ENCODE assay signal across 27 cellular contexts in the genomic region with DNA sequence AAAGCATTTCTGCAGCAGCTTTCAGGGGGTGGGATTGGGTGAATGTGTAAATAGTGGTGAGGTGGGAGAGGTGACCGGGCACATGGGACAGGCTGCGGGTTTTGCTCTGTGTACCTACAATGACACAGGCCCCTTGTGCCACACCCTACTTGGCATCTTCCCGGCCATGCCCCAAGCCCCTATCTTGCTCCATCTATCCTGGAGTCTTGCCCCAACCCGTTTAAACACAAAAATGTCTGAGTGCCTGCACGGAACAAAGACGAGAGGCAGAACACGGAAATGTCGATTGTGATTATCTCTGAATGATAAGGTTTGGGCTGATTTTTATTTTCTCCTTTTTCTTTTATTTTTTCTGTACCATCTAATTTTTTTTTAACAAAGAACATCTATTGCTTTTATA. TPM values are rescaled to one million over a fixed set of nuclear protein-coding genes. Genes with fewer than 3 reads are reported as not detected.
"Had no signal": no experiment of that assay in that cellular context is flagged by ENCODE, and none has a peak within 500 bp of the region (broad histone marks: within the 10 kb centered on the region; RNA-seq: fewer than 3 reads in every experiment).

No MANE protein-coding gene starts in this region.

- H3K4me2 ChIP-seq: hepatocyte had no signal

- H3K4me1 ChIP-seq: body of pancreas, pancreas, transverse colon had no signal

- H3K4me1 Mint-ChIP-seq: endodermal cell, memory B cell had no signal

- H3K4me3 Mint-ChIP-seq: activated T-cell treated with anti-CD3 and anti-CD28 coated beads, Interleukin-2, amount 50 U/mL, for 72 hours; endodermal cell; memory B cell; naive thymus-derived CD8-positive, alpha-beta T cell; neural crest cell; WTC11 had no signal

- H3K9me3 Mint-ChIP-seq: activated T-cell treated with anti-CD3 and anti-CD28 coated beads, Interleukin-2, amount 50 U/mL, for 72 hours; neural crest cell had no signal

- DNase-seq: activated CD4-positive, alpha-beta T cell treated with anti-CD3 and anti-CD28 coated beads, Interleukin-2, amount 50 U/mL, for 4 hours; activated naive CD4-positive, alpha-beta T cell; activated T-cell treated with anti-CD3 and anti-CD28 coated beads for 4 hours; activated T-cell treated with anti-CD3 and anti-CD28 coated beads, Interleukin-2, amount 50 U/mL, for 72 hours; body of pancreas; cortex of kidney; endodermal cell; esophagus squamous epithelium; islet precursor cell; left colon; midbrain; stimulated activated CD4-positive, alpha-beta T cell treated with anti-CD3 and anti-CD28 coated beads, Interleukin-12 subunit alpha, Interleukin-12 subunit beta, amount 100 ng/mL, for 4 hours; stimulated activated CD4-positive, alpha-beta T cell treated with anti-CD3 and anti-CD28 coated beads, Interleukin-4, amount 100 ng/mL, for 1 hour; stimulated activated naive CD8-positive, alpha-beta T cell treated with anti-CD3 and anti-CD28 coated beads, Interleukin-15, Interleukin-2, amounts not matched to agents 100 U/mL and 50 U/mL, for 24 hours; T-helper 2 cell; testis; transverse colon had no signal

- H3K27ac Mint-ChIP-seq: activated naive CD4-positive, alpha-beta T cell treated with anti-CD3 and anti-CD28 coated beads, Interleukin-2, amount 50 U/mL, for 72 hours; activated T-cell treated with anti-CD3 and anti-CD28 coated beads, Interleukin-2, amount 50 U/mL, for 72 hours; endodermal cell; memory B cell; naive thymus-derived CD8-positive, alpha-beta T cell; WTC11 had no signal

- H3K9me3 ChIP-seq: pancreas, testis, transverse colon had no signal

- H3K79me2 ChIP-seq: hepatocyte had no signal

- FAIRE-seq: frontal cortex, pancreas, urothelium cell line had no signal

- H3K27me3 ChIP-seq: body of pancreas, cardiac muscle cell, pancreas, testis had no signal

- H3K36me3 Mint-ChIP-seq: memory B cell, WTC11 had no signal

- H2AFZ ChIP-seq: hepatocyte had no signal

- H3K27ac ChIP-seq: body of pancreas, cardiac muscle cell, esophagus squamous epithelium, hepatocyte, pancreas, testis, transverse colon had no signal

- H3K36me3 ChIP-seq: cardiac muscle cell, esophagus squamous epithelium, pancreas, transverse colon had no signal

- H3K4me3 ChIP-seq: body of pancreas, cardiac muscle cell, esophagus squamous epithelium, hepatocyte, pancreas, testis, transverse colon had no signal

- ATAC-seq: body of pancreas; naive thymus-derived CD8-positive, alpha-beta T cell; stimulated activated naive CD8-positive, alpha-beta T cell treated with anti-CD3 and anti-CD28 coated beads, Interleukin-15, Interleukin-2, amounts not matched to agents 100 U/mL and 50 U/mL, for 24 hours had no signal

RNA-seq across cellular contexts. Expression of gene SLC6A1, which starts 46.0 kb away (rescaled TPM):
- total RNA-seq: activated naive CD4-positive, alpha-beta T cell treated with anti-CD3 and anti-CD28 coated beads, Interleukin-2, amount 50 U/mL, for 72 hours; activated T-cell treated with anti-CD3 and anti-CD28 coated beads, Interleukin-2, amount 50 U/mL, for 72 hours; cardiac muscle cell; naive thymus-derived CD8-positive, alpha-beta T cell had no signal
- polyA plus RNA-seq: cardiac muscle cell; naive thymus-derived CD8-positive, alpha-beta T cell had no signal
